8 cellular contexts compared by ENCODE assay signal in the genomic region with DNA sequence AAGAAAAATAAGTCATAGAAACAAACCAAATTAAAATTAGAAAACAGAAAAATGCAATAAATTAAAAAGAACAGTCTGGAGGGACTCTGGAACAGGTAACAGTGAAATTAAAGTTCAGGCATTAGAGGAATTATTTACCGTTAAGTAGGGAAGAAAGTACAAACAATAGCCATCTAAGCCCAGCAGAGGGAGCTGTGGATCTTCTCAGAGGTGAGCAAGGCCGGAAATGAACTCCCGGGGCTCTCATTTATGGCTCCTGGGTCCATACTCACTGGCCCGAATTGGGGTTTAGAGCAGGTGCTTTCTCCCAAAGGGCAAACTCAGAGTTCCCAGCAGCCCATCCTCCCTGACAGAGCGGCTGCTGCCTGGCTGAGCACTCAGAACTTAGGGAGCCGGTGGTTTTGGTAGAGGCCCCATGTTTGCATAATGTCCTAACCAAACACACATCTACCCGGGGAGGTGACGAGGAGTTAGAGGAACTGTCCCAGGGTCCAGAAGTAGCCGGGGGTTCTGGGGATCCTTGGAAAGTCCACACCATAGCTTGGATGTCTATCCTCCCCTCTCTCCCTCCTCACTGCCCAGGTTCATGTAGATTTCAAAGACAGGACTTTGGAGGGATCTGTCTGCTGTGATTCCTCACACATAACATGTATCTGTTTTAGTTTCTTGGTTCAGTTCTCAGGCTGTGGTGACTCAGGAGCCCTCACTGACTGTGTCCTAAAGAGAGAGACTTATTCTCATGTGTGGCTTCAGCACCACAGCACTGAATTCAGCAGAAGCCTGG.
DNase-seq lines count a peak whose midpoint lies in the region; ATAC-seq, FAIRE-seq and TF ChIP-seq lines count a peak whose summit lies in the region.

No MANE protein-coding gene starts in this region.

- dilution Hi-C loops in keratinocyte (cut with MboI; ENCODE audit: extremely low pct_ligation_motif_present, low sequenced_read_pairs) = no loop called here

- peak overlapping the region; percentile 79 for H2AFZ ChIP-seq in keratinocyte (ENCODE audit: control insufficient read depth, low read length)

- H3K4me2 ChIP-seq in keratinocyte (ENCODE audit: control insufficient read depth, extremely low read depth, insufficient read depth, low read depth, low read length) = no peak overlapping the region

- peak overlapping the region; percentile 26 for H3K27ac Mint-ChIP-seq in T-helper 2 cell treated with Interferon-gamma antibody and Interleukin-4, amounts not matched to agents 5 μg/mL and 100 μg/mL, for 36 hours

- peak; percentile 61 to 90 (median 76) for TF ChIP-seq CTCF in keratinocyte (optimal IDR thresholded peaks at IDR 0.05 in 1 of 3, IDR thresholded peaks at IDR 0.05 in 1 of 3, conservative IDR thresholded peaks at IDR 0.05 in 1 of 3; ENCODE audit: extremely low read depth in 1 of 3, insufficient read depth in 2 of 3, low read length in 3 of 3)

- no peak for FAIRE-seq in H54 (lab: Jason Lieb, UNC)
- FAIRE-seq in keratinocyte (lab: Jason Lieb, UNC) = peak; percentile 48

- H3K4me3 ChIP-seq in keratinocyte (ENCODE audit: control insufficient read depth in 2 of 3, extremely low read depth in 1 of 3, insufficient read depth in 2 of 3, low read depth in 1 of 3, low read length in 3 of 3) = no peak overlapping the region

- no peaks in the 10 kb centered on the region for H3K36me3 ChIP-seq in keratinocyte (ENCODE audit: control insufficient read depth in 2 of 2, extremely low read depth in 1 of 2, insufficient read depth in 2 of 2, low read length in 2 of 2)

- no peak overlapping the region for H3K9ac ChIP-seq in keratinocyte (ENCODE audit: control insufficient read depth, extremely low read depth, insufficient read depth, low read length)

- peaks cover 7% of the 10 kb centered on the region for H3K4me1 Mint-ChIP-seq in T-helper 2 cell treated with Interferon-gamma antibody and Interleukin-4, amounts not matched to agents 5 μg/mL and 100 μg/mL, for 36 hours (ENCODE audit: low read depth)

- no peaks in the 10 kb centered on the region for H3K9me1 ChIP-seq in keratinocyte (ENCODE audit: control insufficient read depth, extremely low read depth, insufficient read depth, low read length)

- H4K20me1 ChIP-seq in keratinocyte (ENCODE audit: control insufficient read depth, extremely low read depth, insufficient read depth, low read length) = no peaks in the 10 kb centered on the region

- DNase-seq in EH (ENCODE audit: low read depth) (peak; percentile 68), H54 (ENCODE audit: insufficient read length, low spot score) (peak; percentile 45), NCI-H1694 (lab: John Stamatoyannopoulos, UW) (peak; percentile 65), astrocyte of the hippocampus (ENCODE audit: low read depth, low spot score) (peak; percentile 69), keratinocyte (ENCODE audit: low read depth, low spot score) (peak; percentile 25)
- peak; percentile 49 for DNase-seq in T-helper 2 cell treated with Interferon-gamma antibody and Interleukin-4, amounts not matched to agents 5 μg/mL and 100 μg/mL, for 36 hours (ENCODE audit: low spot score)
- DNase-seq in stimulated activated CD4-positive, alpha-beta T cell treated with anti-CD3 and anti-CD28 coated beads, Interleukin-4, amount 100 ng/mL, for 24 hours = peak; percentile 75

- no peaks in the 10 kb centered on the region for H3K79me2 ChIP-seq in keratinocyte (ENCODE audit: control insufficient read depth, insufficient read depth, low read length)

- no peak for ATAC-seq in HG03469 (IDR thresholded peaks at IDR 0.05; ENCODE audit: unreplicated experiment)

- no peaks in the 10 kb centered on the region for H3K27me3 ChIP-seq in keratinocyte (ENCODE audit: control insufficient read depth, extremely low read depth, insufficient read depth, low read length)

- no peaks in the 10 kb centered on the region for H3K9me3 Mint-ChIP-seq in T-helper 2 cell treated with Interferon-gamma antibody and Interleukin-4, amounts not matched to agents 5 μg/mL and 100 μg/mL, for 36 hours

- no peaks in the 10 kb centered on the region for H3K4me1 ChIP-seq in keratinocyte (ENCODE audit: control insufficient read depth, extremely low read depth, insufficient read depth, low read length)

- no peak overlapping the region for H3K27ac ChIP-seq in keratinocyte (ENCODE audit: control insufficient read depth, insufficient read depth, low read length)

- H3K27me3 Mint-ChIP-seq in T-helper 2 cell treated with Interferon-gamma antibody and Interleukin-4, amounts not matched to agents 5 μg/mL and 100 μg/mL, for 36 hours (ENCODE audit: low read depth) = peaks cover 13% of the 10 kb centered on the region

- no peaks in the 10 kb centered on the region for H3K9me3 ChIP-seq in keratinocyte (ENCODE audit: control insufficient read depth, low read depth, low read length)

- no peak for TF ChIP-seq POLR2A in H54 (IDR thresholded peaks at IDR 0.05; ENCODE audit: low read depth, low read length)

- no peaks in the 10 kb centered on the region for H3K36me3 Mint-ChIP-seq in T-helper 2 cell treated with Interferon-gamma antibody and Interleukin-4, amounts not matched to agents 5 μg/mL and 100 μg/mL, for 36 hours (ENCODE audit: low read depth)

- no peak overlapping the region for H3K4me3 Mint-ChIP-seq in T-helper 2 cell treated with Interferon-gamma antibody and Interleukin-4, amounts not matched to agents 5 μg/mL and 100 μg/mL, for 36 hours

Comparison
In these comparisons a context has a peak if more than half of its experiments do, and no peak if none do; other contexts are left out.
1. DNase-seq: peak in every context shown above with its lines; median percentile 75 in stimulated activated CD4-positive, alpha-beta T cell treated with anti-CD3 and anti-CD28 coated beads, Interleukin-4, amount 100 ng/mL, for 24 hours; 69 in astrocyte of the hippocampus; 68 in EH; 65 in NCI-H1694; 49 in T-helper 2 cell treated with Interferon-gamma antibody and Interleukin-4, amounts not matched to agents 5 μg/mL and 100 μg/mL, for 36 hours; 45 in H54; 25 in keratinocyte.